17 cellular contexts compared by ENCODE assay signal in the genomic region with DNA sequence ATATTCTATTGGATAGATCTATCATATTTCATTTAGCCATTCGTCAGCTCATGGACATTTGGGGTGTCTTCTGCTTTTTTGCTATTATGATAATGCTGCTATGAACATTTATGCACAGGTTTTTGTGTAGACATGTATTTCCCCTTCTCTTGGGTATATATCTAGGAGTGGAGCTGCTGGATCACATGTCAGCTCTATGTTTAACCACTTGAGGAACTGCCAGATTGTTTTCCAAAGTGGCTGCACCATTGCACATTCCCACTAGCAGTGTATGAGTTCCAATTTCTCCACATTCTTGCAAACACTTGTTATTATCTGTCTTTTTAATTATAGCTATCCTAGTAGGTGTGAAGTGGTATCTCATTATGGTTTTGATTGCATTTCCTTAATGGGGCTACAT.
DNase-seq lines count a peak whose midpoint lies in the region; ATAC-seq and TF ChIP-seq lines count a peak whose summit lies in the region.
"Had no signal": no experiment of that assay in that cellular context is flagged by ENCODE, and none has a peak within 500 bp of the region (broad histone marks: within the 10 kb centered on the region; RNA-seq: fewer than 3 reads in every experiment).

No MANE protein-coding gene starts in this region.

- no peaks in the 10 kb centered on the region for H3K27me3 ChIP-seq in left ventricle myocardium inferior (ENCODE audit: low read depth)
- no peaks in the 10 kb centered on the region for H3K27me3 ChIP-seq in left lung
- no peaks in the 10 kb centered on the region for H3K27me3 ChIP-seq in brain microvascular endothelial cell (replicated peaks)
- H3K27me3 ChIP-seq: BLaER1 treated with 17β-estradiol and CSF1 and Interleukin-3, amounts not matched to agents 10 nM and 100 nM had no signal

- H3K4me1 ChIP-seq in left ventricle myocardium inferior, result no peaks in the 10 kb centered on the region
- no peaks in the 10 kb centered on the region for H3K4me1 ChIP-seq in left lung
- H3K4me1 ChIP-seq: Caco-2 had no signal

- intact Hi-C loops in Right ventricle myocardium superior (cut with DNase I), result no loop called here
- intact Hi-C loops in left ventricle myocardium inferior (cut with micrococcal nuclease), result loop anchor here (10.0 kb wide), 1 partner anchor 62 kb away; no protein-coding TSS in a partner anchor
- intact Hi-C loops in left lung (cut with DNase I), result no loop called here

- no peaks in the 10 kb centered on the region for H3K9me3 ChIP-seq in left ventricle myocardium inferior (replicated peaks)
- no peaks in the 10 kb centered on the region for H3K9me3 ChIP-seq in left lung
- H3K9me3 ChIP-seq: BLaER1 treated with 17β-estradiol and CSF1 and Interleukin-3, amounts not matched to agents 10 nM and 100 nM; Caco-2 had no signal

- H3K4me3 ChIP-seq in left ventricle myocardium inferior (no peak overlapping the region), left lung (no peak overlapping the region), brain microvascular endothelial cell (ENCODE audit: low read depth, low read length) (no peak overlapping the region)
- H3K4me3 ChIP-seq: BLaER1 treated with 17β-estradiol and CSF1 and Interleukin-3, amounts not matched to agents 10 nM and 100 nM had no signal

- H3K27ac ChIP-seq in left ventricle myocardium inferior (replicated peaks), result no peak overlapping the region
- peak overlapping the region; percentile 3 for H3K27ac ChIP-seq in cingulate gyrus (ENCODE audit: low read depth, low read length)
- H3K27ac ChIP-seq in left lung, result no peak overlapping the region
- no peak overlapping the region for H3K27ac ChIP-seq in brain microvascular endothelial cell
- H3K27ac ChIP-seq: C4-2B had no signal

- H3K36me3 ChIP-seq in left ventricle myocardium inferior (no peaks in the 10 kb centered on the region), left lung (no peaks in the 10 kb centered on the region), brain microvascular endothelial cell (replicated peaks) (no peaks in the 10 kb centered on the region)
- H3K36me3 ChIP-seq: BLaER1 treated with 17β-estradiol and CSF1 and Interleukin-3, amounts not matched to agents 10 nM and 100 nM had no signal

- in situ Hi-C loops in brain microvascular endothelial cell (cut with HindIII; ENCODE audit: low pct_ligation_motif_present, low sequenced_read_pairs), result no loop called here

- ATAC-seq in Right ventricle myocardium superior (ENCODE audit: poor library complexity), result peak; percentile 61
- peak; percentile 38 for ATAC-seq in left lung
- ATAC-seq in HG03280 (IDR thresholded peaks at IDR 0.05; ENCODE audit: unreplicated experiment), result no peak
- ATAC-seq: CD8-positive, alpha-beta T cell had no signal

- DNase-seq in Right ventricle myocardium superior (no peak), left ventricle myocardium inferior (no peak), Ammon's horn (ENCODE audit: low spot score) (peak; percentile 14), left lung (no peak), brain microvascular endothelial cell (no peak)
- DNase-seq: 8988T; ACHN; Caco-2; Calu3; CD4-positive, alpha-beta T cell; CD8-positive, alpha-beta T cell; DMS79 treated with DMSO at 0.1 percent for 48 hours; GF-D8 had no signal

- TF ChIP-seq CTCF in left ventricle myocardium inferior (IDR thresholded peaks at IDR 0.05; ENCODE audit: borderline replicate concordance), result no peak
- TF ChIP-seq CTCF in left lung (IDR thresholded peaks at IDR 0.05), result no peak
- TF ChIP-seq CTCF in brain microvascular endothelial cell (IDR thresholded peaks at IDR 0.05; ENCODE audit: low read depth, low read length, missing control alignments), result no peak
